ENCODE assay signal across 17 cellular contexts in the genomic region with DNA sequence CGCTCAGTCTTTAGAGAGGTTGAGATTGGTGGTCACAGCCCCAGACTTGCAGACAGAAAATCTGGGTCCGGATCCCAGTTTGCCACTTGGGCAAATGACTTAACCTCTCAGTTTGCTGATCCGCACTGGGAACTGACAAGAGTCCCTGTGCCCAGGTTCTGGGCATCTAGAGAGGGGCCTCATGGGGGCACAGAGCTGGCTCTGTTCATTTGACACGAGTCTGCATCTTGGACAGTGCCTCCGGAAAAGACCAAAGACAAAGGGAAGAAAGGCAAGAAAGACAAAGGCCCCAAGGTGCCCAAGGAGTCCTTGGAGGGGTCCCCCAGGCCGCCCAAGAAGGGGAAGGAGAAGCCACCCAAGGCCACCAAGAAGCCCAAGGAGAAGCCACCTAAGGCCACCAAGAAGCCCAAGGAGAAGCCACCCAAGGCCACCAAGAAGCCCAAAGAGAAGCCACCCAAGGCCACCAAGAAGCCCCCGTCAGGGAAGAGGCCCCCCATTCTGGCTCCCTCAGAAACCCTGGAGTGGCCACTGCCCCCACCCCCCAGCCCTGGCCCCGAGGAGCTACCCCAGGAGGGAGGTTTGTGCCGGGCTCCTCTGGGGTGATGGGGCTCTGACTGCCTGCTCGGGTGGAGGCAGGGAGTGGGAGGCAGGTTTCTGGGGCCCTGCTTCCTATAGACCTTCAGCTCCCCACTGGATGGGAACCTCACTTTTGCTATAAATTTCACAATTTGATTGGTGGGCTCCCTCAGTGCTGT. TPM values are rescaled to one million over a fixed set of nuclear protein-coding genes. Genes with fewer than 3 reads are reported as not detected.
A peak's percentile ranks its signal among the peaks of the same experiment; 100 is the strongest.
DNase-seq lines count a peak whose midpoint lies in the region; ATAC-seq and TF ChIP-seq lines count a peak whose summit lies in the region.
"Had no signal": no experiment of that assay in that cellular context is flagged by ENCODE, and none has a peak within 500 bp of the region (broad histone marks: within the 10 kb centered on the region; RNA-seq: fewer than 3 reads in every experiment).

No MANE protein-coding gene starts in this region.

- no peak overlapping the region for H3K27ac ChIP-seq in hepatocyte

- H3K4me1 ChIP-seq in hepatocyte (ENCODE audit: insufficient read depth): peaks cover 14% of the 10 kb centered on the region

- POLR2A ChIA-PET in BJ (lab: Charles Lee): interaction anchor here (0.5 kb wide), 1 partner anchor 17 kb away, joined by 3 read pairs; no protein-coding TSS in a partner anchor
- POLR2A ChIA-PET in activated CD4-positive, alpha-beta memory T cell treated with anti-CD3 and anti-CD28 coated beads for 36 hours (lab: Charles Lee): no interaction called here

- no peaks in the 10 kb centered on the region for H3K27me3 Mint-ChIP-seq in activated naive CD8-positive, alpha-beta T cell treated with anti-CD3 and anti-CD28 coated beads for 36 hours
- peaks cover 14% of the 10 kb centered on the region for H3K27me3 Mint-ChIP-seq in activated CD4-positive, alpha-beta memory T cell treated with anti-CD3 and anti-CD28 coated beads for 36 hours

- H2AFZ ChIP-seq in hepatocyte: no peak overlapping the region

- CTCF ChIA-PET in BJ (lab: Yijun Ruan, JAX): interaction anchor here (1.2 kb wide), 1 partner anchor 9 kb away, joined by 4 read pairs; no protein-coding TSS in a partner anchor
- CTCF ChIA-PET in activated CD4-positive, alpha-beta memory T cell treated with anti-CD3 and anti-CD28 coated beads for 36 hours (lab: Charles Lee): no interaction called here

- WGBS in hepatocyte (ENCODE audit: low lambda C conversion rate, missing lambda C conversion rate): 95% methylated on average over 10 of the region's 10 CpGs

- H3K4me2 ChIP-seq in hepatocyte: peak overlapping the region; percentile 91

- no peak for DNase-seq in BJ (ENCODE audit: low read depth)
- no peak for DNase-seq in activated naive CD8-positive, alpha-beta T cell treated with anti-CD3 and anti-CD28 coated beads for 36 hours
- no peak for DNase-seq in hepatocyte (ENCODE audit: low spot score)
- DNase-seq in stimulated activated effector memory CD8-positive, alpha-beta T cell treated with anti-CD3 and anti-CD28 coated beads, Interleukin-12 subunit alpha, Interleukin-12 subunit beta, amount 100 ng/mL, for 72 hours (ENCODE audit: low spot score in 2 of 2): no peak
- DNase-seq in 8988T: no peak
- no peak for DNase-seq in NCI-H1105 treated with DMSO at 0.1 percent for 48 hours (lab: John Stamatoyannopoulos, UW)
- no peak for DNase-seq in activated CD4-positive, alpha-beta memory T cell treated with anti-CD3 and anti-CD28 coated beads for 36 hours
- DNase-seq: AML-193; effector CD4-positive, alpha-beta T cell; EL; kidney glomerular epithelial cell; NCI-H1417 treated with DMSO at 0.1 percent for 48 hours; NCI-H69 had no signal

- H3K9me3 Mint-ChIP-seq in activated naive CD8-positive, alpha-beta T cell treated with anti-CD3 and anti-CD28 coated beads for 36 hours: no peaks in the 10 kb centered on the region
- no peaks in the 10 kb centered on the region for H3K9me3 Mint-ChIP-seq in stimulated activated effector memory CD8-positive, alpha-beta T cell treated with anti-CD3 and anti-CD28 coated beads, Interleukin-12 subunit alpha, Interleukin-12 subunit beta, amount 100 ng/mL, for 72 hours
- H3K9me3 Mint-ChIP-seq in activated CD4-positive, alpha-beta memory T cell treated with anti-CD3 and anti-CD28 coated beads for 36 hours: no peaks in the 10 kb centered on the region

- no peaks in the 10 kb centered on the region for H3K9me2 ChIP-seq in hepatocyte (replicated peaks; ENCODE audit: insufficient read depth)

- H3K4me3 ChIP-seq in BJ (ENCODE audit: low read depth, low read length): peak overlapping the region; percentile 49
- H3K4me3 ChIP-seq in hepatocyte: no peak overlapping the region

- TF ChIP-seq CTCF in BJ (IDR thresholded peaks at IDR 0.05; ENCODE audit: insufficient read depth, low read depth, low read length) (no peak), hepatocyte (IDR thresholded peaks at IDR 0.05; ENCODE audit: poor library complexity) (no peak)

- H3K36me3 Mint-ChIP-seq in activated naive CD8-positive, alpha-beta T cell treated with anti-CD3 and anti-CD28 coated beads for 36 hours: peaks cover 2% of the 10 kb centered on the region
- H3K36me3 Mint-ChIP-seq in stimulated activated effector memory CD8-positive, alpha-beta T cell treated with anti-CD3 and anti-CD28 coated beads, Interleukin-12 subunit alpha, Interleukin-12 subunit beta, amount 100 ng/mL, for 72 hours: peaks cover 7% of the 10 kb centered on the region
- H3K36me3 Mint-ChIP-seq in activated CD4-positive, alpha-beta memory T cell treated with anti-CD3 and anti-CD28 coated beads for 36 hours: no peaks in the 10 kb centered on the region

- no peaks in the 10 kb centered on the region for H3K27me3 ChIP-seq in BJ (ENCODE audit: control insufficient read depth, insufficient read depth, low read length)
- H3K27me3 ChIP-seq in hepatocyte: peaks cover 8% of the 10 kb centered on the region

- H3K4me3 Mint-ChIP-seq in activated naive CD8-positive, alpha-beta T cell treated with anti-CD3 and anti-CD28 coated beads for 36 hours: peak overlapping the region; percentile 86
- no peak overlapping the region for H3K4me3 Mint-ChIP-seq in stimulated activated effector memory CD8-positive, alpha-beta T cell treated with anti-CD3 and anti-CD28 coated beads, Interleukin-12 subunit alpha, Interleukin-12 subunit beta, amount 100 ng/mL, for 72 hours
- H3K4me3 Mint-ChIP-seq in activated CD4-positive, alpha-beta memory T cell treated with anti-CD3 and anti-CD28 coated beads for 36 hours: no peak overlapping the region

- peaks cover 15% of the 10 kb centered on the region for H3K4me1 Mint-ChIP-seq in activated naive CD8-positive, alpha-beta T cell treated with anti-CD3 and anti-CD28 coated beads for 36 hours
- H3K4me1 Mint-ChIP-seq in stimulated activated effector memory CD8-positive, alpha-beta T cell treated with anti-CD3 and anti-CD28 coated beads, Interleukin-12 subunit alpha, Interleukin-12 subunit beta, amount 100 ng/mL, for 72 hours: peaks cover 20% of the 10 kb centered on the region
- peaks cover 8% of the 10 kb centered on the region for H3K4me1 Mint-ChIP-seq in activated CD4-positive, alpha-beta memory T cell treated with anti-CD3 and anti-CD28 coated beads for 36 hours (ENCODE audit: low read depth)

- intact Hi-C loops in activated CD4-positive, alpha-beta memory T cell treated with anti-CD3 and anti-CD28 coated beads for 36 hours (cut with micrococcal nuclease): no loop called here

- no peak overlapping the region for H3K27ac Mint-ChIP-seq in activated naive CD8-positive, alpha-beta T cell treated with anti-CD3 and anti-CD28 coated beads for 36 hours
- peak overlapping the region; percentile 13 for H3K27ac Mint-ChIP-seq in stimulated activated effector memory CD8-positive, alpha-beta T cell treated with anti-CD3 and anti-CD28 coated beads, Interleukin-12 subunit alpha, Interleukin-12 subunit beta, amount 100 ng/mL, for 72 hours
- no peak overlapping the region for H3K27ac Mint-ChIP-seq in activated CD4-positive, alpha-beta memory T cell treated with anti-CD3 and anti-CD28 coated beads for 36 hours

- H3K79me2 ChIP-seq in hepatocyte: peaks cover 5% of the 10 kb centered on the region

- H3K36me3 ChIP-seq in BJ (ENCODE audit: control insufficient read depth, insufficient read depth, low read length) (peaks cover 41% of the 10 kb centered on the region), hepatocyte (replicated peaks; ENCODE audit: insufficient read depth, low read depth) (no peaks in the 10 kb centered on the region)

- no peak for ATAC-seq in stimulated activated effector memory CD8-positive, alpha-beta T cell treated with anti-CD3 and anti-CD28 coated beads, Interleukin-12 subunit alpha, Interleukin-12 subunit beta, amount 100 ng/mL, for 72 hours
- no peak for ATAC-seq in GM18498 (IDR thresholded peaks at IDR 0.05; ENCODE audit: unreplicated experiment)
- ATAC-seq: sciatic nerve had no signal

- no peaks in the 10 kb centered on the region for H3K9me3 ChIP-seq in hepatocyte (ENCODE audit: low read depth)

- H4K20me1 ChIP-seq in hepatocyte (ENCODE audit: insufficient read depth, poor library complexity, severe bottlenecking): no peaks in the 10 kb centered on the region

RNA-seq across cellular contexts. Expression of a gene that starts 2.3 kb away (rescaled TPM):
- polyA plus RNA-seq in BJ (2011; rRNA removed): 45.7 and 117 TPM in 2 replicates
- polyA minus RNA-seq in BJ (2011; rRNA and poly(A)+ RNA removed): 98.1 and 175 TPM in 2 replicates
- 10 to 100 TPM; 32.6 to 38.3 TPM for total RNA-seq in activated naive CD8-positive, alpha-beta T cell treated with anti-CD3 and anti-CD28 coated beads for 36 hours
- 12.8 and 26.7 TPM in 2 replicates for total RNA-seq in hepatocyte
- 108 and 129 TPM in 2 replicates for polyA plus RNA-seq in hepatocyte
- total RNA-seq in activated CD4-positive, alpha-beta memory T cell treated with anti-CD3 and anti-CD28 coated beads for 36 hours: 1 to 10 TPM; 5.5 to 6.6 TPM

RNA-seq across cellular contexts. Expression of a gene that starts 16.9 kb away (rescaled TPM):
- 54.8 and 87.2 TPM in 2 replicates for polyA plus RNA-seq in BJ (2011; rRNA removed)
- 26.8 and 29.2 TPM in 2 replicates for polyA minus RNA-seq in BJ (2011; rRNA and poly(A)+ RNA removed)
- total RNA-seq in activated naive CD8-positive, alpha-beta T cell treated with anti-CD3 and anti-CD28 coated beads for 36 hours: 100 to 1,000 TPM; 287 to 296 TPM
- total RNA-seq in hepatocyte: 59.9 and 68.1 TPM in 2 replicates
- polyA plus RNA-seq in hepatocyte: 110 and 120 TPM in 2 replicates
- total RNA-seq in activated CD4-positive, alpha-beta memory T cell treated with anti-CD3 and anti-CD28 coated beads for 36 hours: 100 to 1,000 TPM; 189 to 212 TPM

RNA-seq across cellular contexts. Expression of a gene that starts 24.2 kb away (rescaled TPM):
- 6.0 and 10.8 TPM in 2 replicates for polyA plus RNA-seq in BJ (2011; rRNA removed)
- polyA minus RNA-seq in BJ (2011; rRNA and poly(A)+ RNA removed): 7.6 and 7.8 TPM in 2 replicates
- total RNA-seq in activated naive CD8-positive, alpha-beta T cell treated with anti-CD3 and anti-CD28 coated beads for 36 hours: 10 to 100 TPM; 32.5 to 35.2 TPM
- total RNA-seq in hepatocyte: 15.5 and 22.3 TPM in 2 replicates
- polyA plus RNA-seq in hepatocyte: 16.0 and 29.3 TPM in 2 replicates
- 10 to 100 TPM; 32.5 to 32.7 TPM for total RNA-seq in activated CD4-positive, alpha-beta memory T cell treated with anti-CD3 and anti-CD28 coated beads for 36 hours

RNA-seq across cellular contexts. Expression of a gene that starts 34.6 kb away (rescaled TPM):
- polyA plus RNA-seq in BJ (2011; rRNA removed): 0.26 and 0.29 TPM in 2 replicates
- not detected in 2 replicates for polyA minus RNA-seq in BJ (2011; rRNA and poly(A)+ RNA removed)
- total RNA-seq in activated naive CD8-positive, alpha-beta T cell treated with anti-CD3 and anti-CD28 coated beads for 36 hours: not detected
- 0.36 and 5.2 TPM in 2 replicates for total RNA-seq in hepatocyte
- polyA plus RNA-seq in hepatocyte: 6.9 and 8.9 TPM in 2 replicates
- not detected for total RNA-seq in activated CD4-positive, alpha-beta memory T cell treated with anti-CD3 and anti-CD28 coated beads for 36 hours
- total RNA-seq: activated CD8-positive, alpha-beta memory T cell treated with anti-CD3 and anti-CD28 coated beads for 36 hours; myocyte; sciatic nerve had no signal

RNA-seq across cellular contexts. Expression of a gene that starts 41.1 kb away (rescaled TPM):
- 0.16 TPM in 1 of 2 replicates, not detected in the other for polyA plus RNA-seq in BJ (2011; rRNA removed)
- polyA minus RNA-seq in BJ (2011; rRNA and poly(A)+ RNA removed): 0.57 TPM in 1 of 2 replicates, not detected in the other
- total RNA-seq in activated naive CD8-positive, alpha-beta T cell treated with anti-CD3 and anti-CD28 coated beads for 36 hours: under 1 TPM; 0.34 to 0.43 TPM
- 0.73 TPM in 1 of 2 replicates, not detected in the other for total RNA-seq in hepatocyte
- polyA plus RNA-seq in hepatocyte: 0.66 TPM in 1 of 2 replicates, not detected in the other
- under 1 TPM; 0.26 to 0.27 TPM for total RNA-seq in activated CD4-positive, alpha-beta memory T cell treated with anti-CD3 and anti-CD28 coated beads for 36 hours
- total RNA-seq: activated CD8-positive, alpha-beta memory T cell treated with anti-CD3 and anti-CD28 coated beads for 36 hours had no signal
